In the genomic region with DNA sequence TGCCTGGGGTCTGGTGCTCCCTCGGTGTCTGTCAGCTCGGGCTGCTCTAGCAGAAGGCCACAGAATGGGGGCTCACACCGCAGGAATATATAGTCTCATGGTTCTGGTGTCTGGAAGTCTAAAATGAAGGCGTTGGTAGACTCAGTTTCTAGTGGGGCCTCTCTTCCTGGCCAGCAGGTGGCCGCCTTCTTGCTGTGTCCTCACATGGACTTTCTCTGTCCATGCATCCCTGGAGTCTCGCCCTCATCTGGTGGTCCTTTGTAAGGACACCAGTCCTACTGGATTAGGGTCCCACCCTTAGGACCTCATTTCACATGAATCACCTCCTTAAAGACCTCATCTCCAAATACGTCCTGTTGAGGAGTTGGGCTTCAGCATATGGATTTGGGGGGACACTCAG, we compare ENCODE assay signal across 15 cellular contexts.
DNase-seq lines count a peak whose midpoint lies in the region; ATAC-seq and TF ChIP-seq lines count a peak whose summit lies in the region.
"Had no signal": no experiment of that assay in that cellular context is flagged by ENCODE, and none has a peak within 500 bp of the region (broad histone marks: within the 10 kb centered on the region; RNA-seq: fewer than 3 reads in every experiment).

No MANE protein-coding gene starts in this region.

- TF ChIP-seq POLR2A in breast epithelium (IDR thresholded peaks at IDR 0.05) = no peak

- CTCF ChIA-PET in MCF 10A (lab: Yijun Ruan, JAX) = no interaction called here
- CTCF ChIA-PET in SK-N-SH (lab: Yijun Ruan, JAX) = interaction anchor here (0.6 to 2.6 kb wide), 14 partner anchors 8 to 249 kb away, joined by 3 to 12 read pairs (median 4); no protein-coding TSS in a partner anchor

- no peak for TF ChIP-seq EP300 in SK-N-SH (IDR thresholded peaks at IDR 0.05; ENCODE audit: borderline replicate concordance in 1 of 2, low read depth in 1 of 2, low read length in 1 of 2)

- no peak overlapping the region for H3K4me2 ChIP-seq in SK-N-SH
- H3K4me2 ChIP-seq: BLaER1 had no signal

- H3K79me2 ChIP-seq in SK-N-SH (ENCODE audit: insufficient read depth) = no peaks in the 10 kb centered on the region

- H4K20me1 ChIP-seq in SK-N-SH (ENCODE audit: insufficient read depth) = no peaks in the 10 kb centered on the region

- TF ChIP-seq CTCF in MCF 10A (IDR thresholded peaks at IDR 0.05; ENCODE audit: unreplicated experiment) (peak; percentile 13), breast epithelium (IDR thresholded peaks at IDR 0.05) (no peak), SK-N-SH (IDR thresholded peaks at IDR 0.05) (peak; percentile 51)

- no peak overlapping the region for H2AFZ ChIP-seq in SK-N-SH (ENCODE audit: low read depth)

- no TSS peak for BruUV-seq in MCF 10A (replicated peaks; lab: Mats Ljungman, UMichigan)

- H3K27me3 Mint-ChIP-seq in MCF 10A (ENCODE audit: insufficient read depth, unreplicated experiment) = no peaks in the 10 kb centered on the region
- H3K27me3 Mint-ChIP-seq in activated T-helper 17 cell treated with anti-CD3 and anti-CD28 coated beads, Interleukin-2, amount 50 U/mL, for 72 hours = no peaks in the 10 kb centered on the region
- H3K27me3 Mint-ChIP-seq: activated naive CD8-positive, alpha-beta T cell treated with anti-CD3 and anti-CD28 coated beads, Interleukin-2, amount 50 U/mL, for 24 hours; naive B cell had no signal

- H3K9me2 ChIP-seq in SK-N-SH = no peaks in the 10 kb centered on the region

- peaks cover 15% of the 10 kb centered on the region for H3K9me3 Mint-ChIP-seq in MCF 10A (ENCODE audit: unreplicated experiment)
- H3K9me3 Mint-ChIP-seq in stimulated activated effector memory CD8-positive, alpha-beta T cell treated with anti-CD3 and anti-CD28 coated beads, Interleukin-12 subunit alpha, Interleukin-12 subunit beta, amount 100 ng/mL, for 72 hours = peaks cover 8% of the 10 kb centered on the region
- H3K9me3 Mint-ChIP-seq in activated T-helper 17 cell treated with anti-CD3 and anti-CD28 coated beads, Interleukin-2, amount 50 U/mL, for 72 hours = peaks cover 3% of the 10 kb centered on the region

- H3K4me1 Mint-ChIP-seq in MCF 10A (ENCODE audit: insufficient read depth, unreplicated experiment) = no peaks in the 10 kb centered on the region
- peaks cover 14% of the 10 kb centered on the region for H3K4me1 Mint-ChIP-seq in stimulated activated effector memory CD8-positive, alpha-beta T cell treated with anti-CD3 and anti-CD28 coated beads, Interleukin-12 subunit alpha, Interleukin-12 subunit beta, amount 100 ng/mL, for 72 hours
- H3K4me1 Mint-ChIP-seq in activated T-helper 17 cell treated with anti-CD3 and anti-CD28 coated beads, Interleukin-2, amount 50 U/mL, for 72 hours = no peaks in the 10 kb centered on the region

- no peaks in the 10 kb centered on the region for H3K36me3 Mint-ChIP-seq in MCF 10A (ENCODE audit: insufficient read depth, unreplicated experiment)
- H3K36me3 Mint-ChIP-seq in stimulated activated effector memory CD8-positive, alpha-beta T cell treated with anti-CD3 and anti-CD28 coated beads, Interleukin-12 subunit alpha, Interleukin-12 subunit beta, amount 100 ng/mL, for 72 hours = peaks cover 21% of the 10 kb centered on the region
- no peaks in the 10 kb centered on the region for H3K36me3 Mint-ChIP-seq in activated T-helper 17 cell treated with anti-CD3 and anti-CD28 coated beads, Interleukin-2, amount 50 U/mL, for 72 hours (ENCODE audit: low read depth)

- H3K9ac ChIP-seq in SK-N-SH = no peak overlapping the region
- H3K9ac ChIP-seq: BLaER1 had no signal

- H3K4me3 Mint-ChIP-seq in MCF 10A (ENCODE audit: unreplicated experiment) = no peak overlapping the region
- H3K4me3 Mint-ChIP-seq in stimulated activated effector memory CD8-positive, alpha-beta T cell treated with anti-CD3 and anti-CD28 coated beads, Interleukin-12 subunit alpha, Interleukin-12 subunit beta, amount 100 ng/mL, for 72 hours = no peak overlapping the region
- H3K4me3 Mint-ChIP-seq in activated T-helper 17 cell treated with anti-CD3 and anti-CD28 coated beads, Interleukin-2, amount 50 U/mL, for 72 hours = no peak overlapping the region
- H3K4me3 Mint-ChIP-seq: activated naive CD8-positive, alpha-beta T cell treated with anti-CD3 and anti-CD28 coated beads, Interleukin-2, amount 50 U/mL, for 24 hours; naive B cell had no signal

- no peak overlapping the region for H3K27ac Mint-ChIP-seq in MCF 10A (ENCODE audit: low read depth, unreplicated experiment)
- H3K27ac Mint-ChIP-seq in stimulated activated effector memory CD8-positive, alpha-beta T cell treated with anti-CD3 and anti-CD28 coated beads, Interleukin-12 subunit alpha, Interleukin-12 subunit beta, amount 100 ng/mL, for 72 hours = no peak overlapping the region
- H3K27ac Mint-ChIP-seq in activated T-helper 17 cell treated with anti-CD3 and anti-CD28 coated beads, Interleukin-2, amount 50 U/mL, for 72 hours = no peak overlapping the region
- H3K27ac Mint-ChIP-seq: activated naive CD8-positive, alpha-beta T cell treated with anti-CD3 and anti-CD28 coated beads, Interleukin-2, amount 50 U/mL, for 24 hours; naive B cell had no signal

- no peaks in the 10 kb centered on the region for H3K36me3 ChIP-seq in breast epithelium
- H3K36me3 ChIP-seq in SK-N-SH (replicated peaks in 1 of 2; ENCODE audit: control insufficient read depth in 1 of 2, insufficient read depth in 2 of 2, low read length in 1 of 2) = no peaks in the 10 kb centered on the region
- H3K36me3 ChIP-seq: gastrocnemius medialis, vagina had no signal

- intact Hi-C loops in MCF 10A (cut with micrococcal nuclease) = no loop called here
- intact Hi-C loops in breast epithelium (cut with DNase I; ENCODE audit: low total_unique reads) = loop anchor here (10.0 kb wide), 1 partner anchor 1877 kb away; no protein-coding TSS in a partner anchor

- H3K4me3 ChIP-seq in breast epithelium = no peak overlapping the region
- H3K4me3 ChIP-seq in SK-N-SH (ENCODE audit: low read depth in 2 of 2, low read length in 1 of 2) = no peak overlapping the region
- H3K4me3 ChIP-seq: BLaER1, gastrocnemius medialis, vagina had no signal

- H3F3A ChIP-seq in SK-N-SH (replicated peaks; ENCODE audit: insufficient read depth) = no peaks in the 10 kb centered on the region

- H3K4me1 ChIP-seq in breast epithelium (no peaks in the 10 kb centered on the region), SK-N-SH (ENCODE audit: control insufficient read depth in 1 of 2, insufficient read depth in 2 of 2, low read depth in 1 of 2, low read length in 1 of 2) (peaks cover 0 to 8% of the 10 kb centered on the region in 2 experiments; a peak in 1 of 4 replicates)
- H3K4me1 ChIP-seq: gastrocnemius medialis had no signal

- ATAC-seq in stimulated activated effector memory CD8-positive, alpha-beta T cell treated with anti-CD3 and anti-CD28 coated beads, Interleukin-12 subunit alpha, Interleukin-12 subunit beta, amount 100 ng/mL, for 72 hours = no peak
- ATAC-seq in activated T-helper 17 cell treated with anti-CD3 and anti-CD28 coated beads, Interleukin-2, amount 50 U/mL, for 72 hours (replicated peaks) = no peak
- ATAC-seq: activated naive CD8-positive, alpha-beta T cell treated with anti-CD3 and anti-CD28 coated beads, Interleukin-2, amount 50 U/mL, for 24 hours; gastrocnemius medialis had no signal

- WGBS in SK-N-SH (ENCODE audit: low lambda C conversion rate) = 85% methylated on average over 7 of the region's 7 CpGs

- DNase-seq in MCF 10A (ENCODE audit: unreplicated experiment) (peak; percentile 27), breast epithelium (ENCODE audit: low spot score in 2 of 2) (no peak), SK-N-SH (peak; percentile 72), glomerular visceral epithelial cell (ENCODE audit: extremely low spot score) (peak; percentile 5), globus pallidus (ENCODE audit: low spot score) (no peak), GM03348 (ENCODE audit: low spot score) (no peak)
- DNase-seq in stimulated activated effector memory CD8-positive, alpha-beta T cell treated with anti-CD3 and anti-CD28 coated beads, Interleukin-12 subunit alpha, Interleukin-12 subunit beta, amount 100 ng/mL, for 72 hours (ENCODE audit: low spot score in 2 of 2) = no peak
- DNase-seq: activated CD4-positive, alpha-beta T cell treated with anti-CD3 and anti-CD28 coated beads for 48 hours; activated naive CD8-positive, alpha-beta T cell treated with anti-CD3 and anti-CD28 coated beads, Interleukin-2, amount 50 U/mL, for 24 hours; gastrocnemius medialis; naive B cell; NCI-H774 had no signal

- TF ChIP-seq RAD21 in SK-N-SH (IDR thresholded peaks at IDR 0.05; ENCODE audit: low read length) = peak; percentile 55

- POLR2A ChIA-PET in MCF 10A (lab: Yijun Ruan, JAX) = no interaction called here
- POLR2A ChIA-PET in SK-N-SH (lab: Yijun Ruan, JAX) = no interaction called here

- peaks cover 0 to 13% of the 10 kb centered on the region in 2 donors for H3K27me3 ChIP-seq in breast epithelium
- H3K27me3 ChIP-seq in SK-N-SH (ENCODE audit: insufficient read depth) = no peaks in the 10 kb centered on the region
- H3K27me3 ChIP-seq: BLaER1, gastrocnemius medialis, vagina had no signal

- H3K27ac ChIP-seq in breast epithelium (no peak overlapping the region), SK-N-SH (ENCODE audit: low read depth in 2 of 2, low read length in 1 of 2) (no peak overlapping the region)
- H3K27ac ChIP-seq: BLaER1, gastrocnemius medialis, vagina had no signal

- H3K9me3 ChIP-seq in breast epithelium (no peaks in the 10 kb centered on the region), SK-N-SH (no peaks in the 10 kb centered on the region)
- H3K9me3 ChIP-seq: gastrocnemius medialis, vagina had no signal

TF ChIP-seq in SK-N-SH, 30 proteins besides CTCF, POLR2A, EP300 and RAD21:
- TF ChIP-seq, protein P1, sequence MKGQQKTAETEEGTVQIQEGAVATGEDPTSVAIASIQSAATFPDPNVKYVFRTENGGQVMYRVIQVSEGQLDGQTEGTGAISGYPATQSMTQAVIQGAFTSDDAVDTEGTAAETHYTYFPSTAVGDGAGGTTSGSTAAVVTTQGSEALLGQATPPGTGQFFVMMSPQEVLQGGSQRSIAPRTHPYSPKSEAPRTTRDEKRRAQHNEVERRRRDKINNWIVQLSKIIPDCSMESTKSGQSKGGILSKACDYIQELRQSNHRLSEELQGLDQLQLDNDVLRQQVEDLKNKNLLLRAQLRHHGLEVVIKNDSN (IDR thresholded peaks at IDR 0.05; ENCODE audit: borderline replicate concordance, low read depth) = no peak
- TF ChIP-seq SMC3 (IDR thresholded peaks at IDR 0.05; ENCODE audit: low read depth, low read length) = peak; percentile 45; the same call in 1 of the 2 replicates
- TF ChIP-seq, protein P2, sequence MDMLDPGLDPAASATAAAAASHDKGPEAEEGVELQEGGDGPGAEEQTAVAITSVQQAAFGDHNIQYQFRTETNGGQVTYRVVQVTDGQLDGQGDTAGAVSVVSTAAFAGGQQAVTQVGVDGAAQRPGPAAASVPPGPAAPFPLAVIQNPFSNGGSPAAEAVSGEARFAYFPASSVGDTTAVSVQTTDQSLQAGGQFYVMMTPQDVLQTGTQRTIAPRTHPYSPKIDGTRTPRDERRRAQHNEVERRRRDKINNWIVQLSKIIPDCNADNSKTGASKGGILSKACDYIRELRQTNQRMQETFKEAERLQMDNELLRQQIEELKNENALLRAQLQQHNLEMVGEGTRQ (IDR thresholded peaks at IDR 0.05; ENCODE audit: borderline replicate concordance, low read depth, low read length) = no peak

Comparison
In these comparisons a context has a peak if more than half of its experiments do, and no peak if none do; other contexts are left out.
1. DNase-seq: peak in MCF 10A (single experiment), SK-N-SH (single experiment) and glomerular visceral epithelial cell (single experiment); none in breast epithelium (0 of 2), stimulated activated effector memory CD8-positive, alpha-beta T cell treated with anti-CD3 and anti-CD28 coated beads, Interleukin-12 subunit alpha, Interleukin-12 subunit beta, amount 100 ng/mL, for 72 hours (0 of 2), globus pallidus (single experiment) and GM03348 (single experiment).
2. CTCF ChIP-seq: peak in MCF 10A (single experiment) and SK-N-SH (single experiment); none in breast epithelium (0 of 3).